In genomic region chr3:61807865-61808276, GRCh38 we compare ENCODE assay signal across 1 cellular context.
TF ChIP-seq lines count a peak whose summit lies in the region.

No MANE protein-coding gene starts in this region.

TF ChIP-seq in HEK293, 187 proteins besides CTCF, POLR2A, EP300 and RAD21 (continued from another document):
- 0 out of 2 replicates have a peak, but pooled peaks have one; percentile 60 for TF ChIP-seq ZNF692 (tag by site-specific recombination; IDR thresholded peaks at IDR 0.05)
- no peak for TF ChIP-seq ZNF473 (tag by site-specific recombination; IDR thresholded peaks at IDR 0.05)
- peak; percentile 68 for TF ChIP-seq FEZF1 (tag by site-specific recombination; IDR thresholded peaks at IDR 0.05)
- no peak for TF ChIP-seq BCL11A (tag by site-specific recombination; IDR thresholded peaks at IDR 0.05; ENCODE audit: low read depth)
- TF ChIP-seq KLF10 (tag by site-specific recombination; IDR thresholded peaks at IDR 0.05), result peak; percentile 61; the same call in 1 of the 2 replicates
- no peak for TF ChIP-seq ZSCAN4 (tag by site-specific recombination; IDR thresholded peaks at IDR 0.05)
- no peak for TF ChIP-seq ZNF184 (tag by site-specific recombination; IDR thresholded peaks at IDR 0.05)
- no peak for TF ChIP-seq RBAK (tag by site-specific recombination; IDR thresholded peaks at IDR 0.05)
- TF ChIP-seq ZNF664 (tag by site-specific recombination; IDR thresholded peaks at IDR 0.05), result no peak
- TF ChIP-seq GLIS1 (tag by site-specific recombination; IDR thresholded peaks at IDR 0.05), result no peak
- no peak for TF ChIP-seq ZNF791 (tag by site-specific recombination; IDR thresholded peaks at IDR 0.05)
- TF ChIP-seq ZNF248 (tag by site-specific recombination; IDR thresholded peaks at IDR 0.05), result no peak
- no peak for TF ChIP-seq ZNF426 (tag by site-specific recombination; IDR thresholded peaks at IDR 0.05)
- no peak; the same call in none of the 2 replicates for TF ChIP-seq ZNF660 (tag by site-specific recombination; IDR thresholded peaks at IDR 0.05)
- TF ChIP-seq ZNF133 (tag by site-specific recombination; IDR thresholded peaks at IDR 0.05), result no peak
- TF ChIP-seq ZSCAN5A (tag by site-specific recombination; IDR thresholded peaks at IDR 0.05), result no peak
- peak; percentile 55; the same call in 1 of the 2 replicates for TF ChIP-seq ZEB2 (tag by site-specific recombination; IDR thresholded peaks at IDR 0.05)
- no peak for TF ChIP-seq ZNF510 (tag by site-specific recombination; IDR thresholded peaks at IDR 0.05; ENCODE audit: insufficient replicate concordance)
- no peak for TF ChIP-seq ZNF155 (tag by site-specific recombination; IDR thresholded peaks at IDR 0.05)
- TF ChIP-seq GFI1B (tag by site-specific recombination; IDR thresholded peaks at IDR 0.05), result no peak
- TF ChIP-seq ZNF561 (tag by site-specific recombination; IDR thresholded peaks at IDR 0.05; ENCODE audit: borderline replicate concordance), result 0 out of 2 replicates have a peak, but pooled peaks have one; percentile 28
- TF ChIP-seq ZNF202 (tag by site-specific recombination; IDR thresholded peaks at IDR 0.05; ENCODE audit: borderline replicate concordance), result no peak
- peak; percentile 88; the same call in 1 of the 2 replicates for TF ChIP-seq ZSCAN30 (tag by site-specific recombination; IDR thresholded peaks at IDR 0.05)
- no peak for TF ChIP-seq ZNF362 (tag by site-specific recombination; IDR thresholded peaks at IDR 0.05)
- no peak for TF ChIP-seq SCRT2 (tag by site-specific recombination; IDR thresholded peaks at IDR 0.05)
- TF ChIP-seq ZNF521 (tag by site-specific recombination; IDR thresholded peaks at IDR 0.05), result no peak
- no peak for TF ChIP-seq ZNF221 (tag by site-specific recombination; IDR thresholded peaks at IDR 0.05; ENCODE audit: borderline replicate concordance)
- TF ChIP-seq ZNF19 (tag by site-specific recombination; IDR thresholded peaks at IDR 0.05; ENCODE audit: low read depth), result no peak
- peak; percentile 96 for TF ChIP-seq ZBTB20 (tag by site-specific recombination; IDR thresholded peaks at IDR 0.05)
- peak; percentile 49; the same call in 1 of the 2 replicates for TF ChIP-seq ZNF394 (tag by site-specific recombination; IDR thresholded peaks at IDR 0.05; ENCODE audit: borderline replicate concordance)
- TF ChIP-seq YY1 (tag by site-specific recombination; IDR thresholded peaks at IDR 0.05), result no peak
- TF ChIP-seq ZNF138 (tag by site-specific recombination; IDR thresholded peaks at IDR 0.05; ENCODE audit: borderline replicate concordance), result no peak
- TF ChIP-seq ZNF18 (tag by site-specific recombination; IDR thresholded peaks at IDR 0.05), result peak; percentile 55; the same call in 1 of the 2 replicates
- 0 out of 2 replicates have a peak, but pooled peaks have one; percentile 17 for TF ChIP-seq ZNF10 (tag by site-specific recombination; IDR thresholded peaks at IDR 0.05)
- no peak for TF ChIP-seq ZNF837 (tag by site-specific recombination; IDR thresholded peaks at IDR 0.05)
- TF ChIP-seq ZNF2 (tag by site-specific recombination; IDR thresholded peaks at IDR 0.05), result no peak
- no peak for TF ChIP-seq BCL6B (tag by site-specific recombination; IDR thresholded peaks at IDR 0.05)
- no peak for TF ChIP-seq ZNF37A (tag by site-specific recombination; IDR thresholded peaks at IDR 0.05)
- TF ChIP-seq ZBTB48 (tag by site-specific recombination; IDR thresholded peaks at IDR 0.05), result no peak
- peak; percentile 57 for TF ChIP-seq SP7 (tag by site-specific recombination; IDR thresholded peaks at IDR 0.05)
- TF ChIP-seq BCL11B (tag by site-specific recombination; IDR thresholded peaks at IDR 0.05; ENCODE audit: low read depth), result no peak
- TF ChIP-seq WT1 (tag by site-specific recombination; IDR thresholded peaks at IDR 0.05), result no peak
- no peak for TF ChIP-seq ZNF707 (tag by site-specific recombination; IDR thresholded peaks at IDR 0.05)
- no peak for TF ChIP-seq ZNF223 (tag by site-specific recombination; IDR thresholded peaks at IDR 0.05)
- TF ChIP-seq KLF16 (tag by site-specific recombination; IDR thresholded peaks at IDR 0.05), result no peak
- no peak for TF ChIP-seq ZSCAN16 (tag by site-specific recombination; IDR thresholded peaks at IDR 0.05)
- no peak for TF ChIP-seq ZNF157 (tag by site-specific recombination; IDR thresholded peaks at IDR 0.05)
- no peak for TF ChIP-seq ZNF544 (tag by site-specific recombination; IDR thresholded peaks at IDR 0.05)
- TF ChIP-seq ZBTB8A (tag by site-specific recombination; IDR thresholded peaks at IDR 0.05), result peak; percentile 78
- no peak for TF ChIP-seq ZBTB11 (tag by site-specific recombination; conservative IDR thresholded peaks at IDR 0.05; ENCODE audit: low read depth)
- peak; percentile 82; the same call in 1 of the 2 replicates for TF ChIP-seq TRIM28 (IDR thresholded peaks at IDR 0.05; ENCODE audit: borderline replicate concordance, low read length)
- peak; percentile 41; the same call in 1 of the 2 replicates for TF ChIP-seq INSM2 (tag by site-specific recombination; IDR thresholded peaks at IDR 0.05)
- TF ChIP-seq ZNF658 (tag by site-specific recombination; IDR thresholded peaks at IDR 0.05), result no peak
- no peak for TF ChIP-seq YY2 (tag by site-specific recombination; IDR thresholded peaks at IDR 0.05)
- no peak for TF ChIP-seq ZNF121 (tag by site-specific recombination; IDR thresholded peaks at IDR 0.05)
- TF ChIP-seq ZNF266 (tag by site-specific recombination; IDR thresholded peaks at IDR 0.05; ENCODE audit: low read depth), result no peak
